In genomic region chr6:156720739-156721714, GRCh38 we compare ENCODE assay signal across 8 cellular contexts. TPM values are rescaled to one million over a fixed set of nuclear protein-coding genes. Genes with fewer than 3 reads are reported as not detected.
A peak's percentile ranks its signal among the peaks of the same experiment; 100 is the strongest.
DNase-seq lines count a peak whose midpoint lies in the region; ATAC-seq lines count a peak whose summit lies in the region.

No MANE protein-coding gene starts in this region.

- no peaks in the 10 kb centered on the region for H3K27me3 ChIP-seq in HUES6 (ENCODE audit: control insufficient read depth, insufficient read depth, low read length)

- peak overlapping the region; percentile 38 for H3K27ac Mint-ChIP-seq in central memory CD8-positive, alpha-beta T cell (ENCODE audit: low read depth)
- no peak overlapping the region for H3K27ac Mint-ChIP-seq in activated naive CD4-positive, alpha-beta T cell treated with anti-CD3 and anti-CD28 coated beads for 36 hours

- CTCF ChIA-PET in activated naive CD4-positive, alpha-beta T cell treated with anti-CD3 and anti-CD28 coated beads for 36 hours (lab: Charles Lee): interaction anchor here (0.6 to 2.1 kb wide), 4 partner anchors 34 to 343 kb away, joined by 3 to 8 read pairs (median 4); no protein-coding TSS in a partner anchor

- H3K36me3 Mint-ChIP-seq in central memory CD8-positive, alpha-beta T cell (ENCODE audit: insufficient read depth): peaks cover 2% of the 10 kb centered on the region
- H3K36me3 Mint-ChIP-seq in activated naive CD4-positive, alpha-beta T cell treated with anti-CD3 and anti-CD28 coated beads for 36 hours (ENCODE audit: low read depth): no peaks in the 10 kb centered on the region

- peaks cover 30% of the 10 kb centered on the region for H3K4me1 ChIP-seq in HUES6 (ENCODE audit: control insufficient read depth, insufficient read depth, low read length)
- peaks cover 27% of the 10 kb centered on the region for H3K4me1 ChIP-seq in mesodermal cell (ENCODE audit: control insufficient read depth, insufficient read depth, low read length, poor library complexity, severe bottlenecking)

- no peaks in the 10 kb centered on the region for H3K27me3 Mint-ChIP-seq in central memory CD8-positive, alpha-beta T cell
- H3K27me3 Mint-ChIP-seq in activated naive CD4-positive, alpha-beta T cell treated with anti-CD3 and anti-CD28 coated beads for 36 hours (ENCODE audit: low read depth): no peaks in the 10 kb centered on the region

- H3K4me3 ChIP-seq in HUES6 (ENCODE audit: low read depth, low read length) (0 out of 2 replicates have a peak overlapping the region, but pooled peaks have one; percentile 17), mesodermal cell (ENCODE audit: extremely low read depth, insufficient read depth, low read length, poor library complexity, severe bottlenecking) (no peak overlapping the region)

- no peaks in the 10 kb centered on the region for H3K36me3 ChIP-seq in HUES6 (ENCODE audit: control insufficient read depth, insufficient read depth, low read length)
- H3K36me3 ChIP-seq in mesodermal cell (ENCODE audit: control insufficient read depth, insufficient read depth, low read length): no peaks in the 10 kb centered on the region

- H3K9me3 ChIP-seq in HUES6 (ENCODE audit: control insufficient read depth, insufficient read depth, low read depth, low read length) (0 out of 2 replicates have a peak, but pooled peaks cover 3% of the 10 kb centered on the region), mesodermal cell (ENCODE audit: control insufficient read depth, low read length) (no peaks in the 10 kb centered on the region)

- peak overlapping the region; percentile 80 for H3K4me3 Mint-ChIP-seq in central memory CD8-positive, alpha-beta T cell
- no peak overlapping the region for H3K4me3 Mint-ChIP-seq in activated naive CD4-positive, alpha-beta T cell treated with anti-CD3 and anti-CD28 coated beads for 36 hours

- peak; percentile 50 for ATAC-seq in GM21423 (IDR thresholded peaks at IDR 0.05; ENCODE audit: unreplicated experiment)
- no peak for ATAC-seq in central memory CD8-positive, alpha-beta T cell (replicated peaks; ENCODE audit: extremely low read depth, poor library complexity, severe bottlenecking)

- no peaks in the 10 kb centered on the region for H3K9me3 Mint-ChIP-seq in central memory CD8-positive, alpha-beta T cell
- no peaks in the 10 kb centered on the region for H3K9me3 Mint-ChIP-seq in activated naive CD4-positive, alpha-beta T cell treated with anti-CD3 and anti-CD28 coated beads for 36 hours

- peaks cover 6% of the 10 kb centered on the region for H3K4me1 Mint-ChIP-seq in central memory CD8-positive, alpha-beta T cell
- H3K4me1 Mint-ChIP-seq in activated naive CD4-positive, alpha-beta T cell treated with anti-CD3 and anti-CD28 coated beads for 36 hours (ENCODE audit: low read depth): peaks cover 16% of the 10 kb centered on the region

- whole genome bisulfite sequencing in mesodermal cell (ENCODE audit: insufficient coverage in 2 of 2), 2 experiments: 35 to 42% methylated on average over 12 to 14 of the region's 16 CpGs

- H3K9ac ChIP-seq in HUES6 (ENCODE audit: low read length): peak overlapping the region; percentile 52

- intact Hi-C loops in activated naive CD4-positive, alpha-beta T cell treated with anti-CD3 and anti-CD28 coated beads for 36 hours (cut with micrococcal nuclease): loop anchor here (1.0 to 2.0 kb wide), 3 partner anchors 20 to 54 kb away; no protein-coding TSS in a partner anchor

- DNase-seq in DMS53 (lab: John Stamatoyannopoulos, UW): peak; percentile 64
- DNase-seq in central memory CD8-positive, alpha-beta T cell (ENCODE audit: low spot score in 2 of 2): no peak
- DNase-seq in foreskin melanocyte: no peak
- DNase-seq in SHP77 treated with DMSO at 0.1 percent for 48 hours (lab: John Stamatoyannopoulos, UW): no peak
- no peak for DNase-seq in activated naive CD4-positive, alpha-beta T cell treated with anti-CD3 and anti-CD28 coated beads for 36 hours

- peak overlapping the region; percentile 56; the same call in 1 of the 2 replicates for H3K27ac ChIP-seq in HUES6 (ENCODE audit: low read depth, low read length)
- peak overlapping the region; percentile 57 for H3K27ac ChIP-seq in mesodermal cell (ENCODE audit: low read depth, low read length, severe bottlenecking)

RNA-seq across cellular contexts. Expression of gene ARID1B, which starts 56.2 kb away (rescaled TPM):
- polyA plus RNA-seq in mesodermal cell (2013, experiment 1 of 2): 45.9 TPM
- 43.6 TPM for polyA plus RNA-seq in mesodermal cell (2013, experiment 2 of 2)
- 10 to 100 TPM; 42.5 to 43.2 TPM for total RNA-seq in activated naive CD4-positive, alpha-beta T cell treated with anti-CD3 and anti-CD28 coated beads for 36 hours
